Comparison of ENCODE assay signal across 1 cellular context in genomic region chr7:100544949-100545635, GRCh38.
TF ChIP-seq lines count a peak whose summit lies in the region.

No MANE protein-coding gene starts in this region.

TF ChIP-seq in H1, 55 proteins besides CTCF, POLR2A, EP300 and RAD21 (continued from another document):
- no peak for TF ChIP-seq KDM1A (IDR thresholded peaks at IDR 0.05; ENCODE audit: borderline replicate concordance, low read length)
- TF ChIP-seq ASH2L (IDR thresholded peaks at IDR 0.05; ENCODE audit: low read length): no peak
- no peak for TF ChIP-seq NANOG (IDR thresholded peaks at IDR 0.05; ENCODE audit: insufficient read depth, low read depth, low read length, poor library complexity, severe bottlenecking)
- TF ChIP-seq TBP (IDR thresholded peaks at IDR 0.05; ENCODE audit: low read depth, low read length): no peak
- no peak for TF ChIP-seq SP1 (IDR thresholded peaks at IDR 0.05; ENCODE audit: low read depth, low read length)
- no peak for TF ChIP-seq TEAD4 (IDR thresholded peaks at IDR 0.05; ENCODE audit: low read depth, low read length)
- no peak for TF ChIP-seq CEBPB (IDR thresholded peaks at IDR 0.05; ENCODE audit: low read depth, low read length)
